Comparison of ENCODE assay signal across 24 cellular contexts in genomic region chr7:129021656-129022055, GRCh38.
"Had no signal": no experiment of that assay in that cellular context is flagged by ENCODE, and none has a peak within 500 bp of the region (broad histone marks: within the 10 kb centered on the region; RNA-seq: fewer than 3 reads in every experiment).

No MANE protein-coding gene starts in this region.

- H3K27ac ChIP-seq: esophagus muscularis mucosa, gastroesophageal sphincter, heart left ventricle, thyroid gland had no signal

- H3K27me3 ChIP-seq: esophagus muscularis mucosa, gastroesophageal sphincter, heart left ventricle, thyroid gland had no signal

- H3K27me3 Mint-ChIP-seq: activated naive CD4-positive, alpha-beta T cell treated with anti-CD3 and anti-CD28 coated beads, Interleukin-2, amount 50 U/mL, for 24 hours; dendritic cell treated with granulocyte-macrophage colony-stimulating factor and Interleukin-4, amounts not matched to agents 40 ng/mL and 50 ng/mL, for 4 days; natural killer cell treated with Interleukin-12 subunit alpha and Interleukin-12 subunit beta and Interleukin-15 and Interleukin-18, amount 100 ng/mL, for 72 hours; T-cell had no signal

- H3K4me3 ChIP-seq: esophagus muscularis mucosa, gastroesophageal sphincter, heart left ventricle, thyroid gland had no signal

- H3K27ac Mint-ChIP-seq: activated naive CD4-positive, alpha-beta T cell treated with anti-CD3 and anti-CD28 coated beads, Interleukin-2, amount 50 U/mL, for 24 hours; dendritic cell treated with granulocyte-macrophage colony-stimulating factor and Interleukin-4, amounts not matched to agents 40 ng/mL and 50 ng/mL, for 4 days; T-cell had no signal

- H3K36me3 Mint-ChIP-seq: natural killer cell treated with Interleukin-12 subunit alpha and Interleukin-12 subunit beta and Interleukin-15 and Interleukin-18, amount 100 ng/mL, for 72 hours had no signal

- FAIRE-seq: bronchial epithelial cell, urothelium cell line had no signal

- H3K9me3 ChIP-seq: esophagus muscularis mucosa, gastroesophageal sphincter, heart left ventricle, thyroid gland had no signal

- H3K4me3 Mint-ChIP-seq: activated naive CD4-positive, alpha-beta T cell treated with anti-CD3 and anti-CD28 coated beads, Interleukin-2, amount 50 U/mL, for 24 hours; activated T-cell treated with anti-CD3 and anti-CD28 coated beads, Interleukin-2, amount 50 U/mL, for 72 hours; dendritic cell treated with granulocyte-macrophage colony-stimulating factor and Interleukin-4, amounts not matched to agents 40 ng/mL and 50 ng/mL, for 4 days; natural killer cell treated with Interleukin-12 subunit alpha and Interleukin-12 subunit beta and Interleukin-15 and Interleukin-18, amount 100 ng/mL, for 72 hours; T-cell had no signal

- DNase-seq: activated CD4-positive, alpha-beta T cell treated with anti-CD3 and anti-CD28 coated beads, Interleukin-2, amount 50 U/mL, for 1 hour; activated CD8-positive, alpha-beta memory T cell treated with anti-CD3 and anti-CD28 coated beads for 24 hours; activated gamma-delta T cell; activated T-cell treated with anti-CD3 and anti-CD28 coated beads, Interleukin-2, amount 50 U/mL, for 72 hours; effector CD8-positive, alpha-beta T cell; heart left ventricle; left ventricle myocardium superior; mesenchymal stem cell; nucleus accumbens; stimulated activated CD4-positive, alpha-beta T cell treated with anti-CD3 and anti-CD28 coated beads, Interleukin-12 subunit alpha, Interleukin-12 subunit beta, amount 100 ng/mL, for 4 hours; stimulated activated CD4-positive, alpha-beta T cell treated with anti-CD3 and anti-CD28 coated beads, Interleukin-1b, Interleukin-23, amount 100 ng/mL, for 48 hours; stimulated activated CD8-positive, alpha-beta memory T cell treated with anti-CD3 and anti-CD28 coated beads, Interleukin-4, amount 100 ng/mL, for 48 hours; stimulated activated naive CD4-positive, alpha-beta T cell treated with Interleukin-2 at 50 U/mL for 16 hours; T-cell; T1000; thyroid gland had no signal

- ATAC-seq: activated CD4-positive, CD25-positive, alpha-beta regulatory T cell treated with anti-CD3 and anti-CD28 coated beads, Interleukin-2, amount 50 U/mL, for 24 hours; activated T-cell treated with anti-CD3 and anti-CD28 coated beads, Interleukin-2, amount 50 U/mL, for 72 hours; gastroesophageal sphincter; heart left ventricle; left ventricle myocardium superior; natural killer cell treated with Interleukin-12 subunit alpha and Interleukin-12 subunit beta and Interleukin-15 and Interleukin-18, amount 100 ng/mL, for 72 hours; T-cell had no signal

- H3K36me3 ChIP-seq: thyroid gland had no signal

- H3K9me3 Mint-ChIP-seq: activated naive CD4-positive, alpha-beta T cell treated with anti-CD3 and anti-CD28 coated beads, Interleukin-2, amount 50 U/mL, for 24 hours; activated T-cell treated with anti-CD3 and anti-CD28 coated beads, Interleukin-2, amount 50 U/mL, for 72 hours; dendritic cell treated with granulocyte-macrophage colony-stimulating factor and Interleukin-4, amounts not matched to agents 40 ng/mL and 50 ng/mL, for 4 days; natural killer cell treated with Interleukin-12 subunit alpha and Interleukin-12 subunit beta and Interleukin-15 and Interleukin-18, amount 100 ng/mL, for 72 hours; T-cell had no signal
